ENCODE assay signal across 9 cellular contexts in genomic region chr1:178238722-178239510, GRCh38.
A peak's percentile ranks its signal among the peaks of the same experiment; 100 is the strongest.
DNase-seq lines count a peak whose midpoint lies in the region; ATAC-seq, FAIRE-seq and TF ChIP-seq lines count a peak whose summit lies in the region.
"Had no signal": no experiment of that assay in that cellular context is flagged by ENCODE, and none has a peak within 500 bp of the region (broad histone marks: within the 10 kb centered on the region; RNA-seq: fewer than 3 reads in every experiment).

No MANE protein-coding gene starts in this region.

- H3K27ac Mint-ChIP-seq in astrocyte (ENCODE audit: unreplicated experiment): peak overlapping the region; percentile 96
- H3K27ac Mint-ChIP-seq: stimulated activated naive CD8-positive, alpha-beta T cell treated with anti-CD3 and anti-CD28 coated beads, Interleukin-15, amount 100 ng/mL, for 72 hours had no signal

- H3K9me3 Mint-ChIP-seq in astrocyte (ENCODE audit: unreplicated experiment): no peaks in the 10 kb centered on the region
- peaks cover 2% of the 10 kb centered on the region for H3K9me3 Mint-ChIP-seq in activated T-cell treated with anti-CD3 and anti-CD28 coated beads, Interleukin-2, amount 50 U/mL, for 4 hours
- H3K9me3 Mint-ChIP-seq: stimulated activated naive CD8-positive, alpha-beta T cell treated with anti-CD3 and anti-CD28 coated beads, Interleukin-15, amount 100 ng/mL, for 72 hours had no signal

- H3K4me3 ChIP-seq in AG10803 (ENCODE audit: low read length): no peak overlapping the region
- no peak overlapping the region for H3K4me3 ChIP-seq in astrocyte (ENCODE audit: insufficient read depth, low read depth, low read length)
- H3K4me3 ChIP-seq in spleen: no peak overlapping the region

- peaks cover 33% of the 10 kb centered on the region for H3K4me1 ChIP-seq in astrocyte (ENCODE audit: insufficient read depth, low read length)
- H3K4me1 ChIP-seq in spleen: no peaks in the 10 kb centered on the region

- H3K36me3 Mint-ChIP-seq in astrocyte (ENCODE audit: low read depth, unreplicated experiment): no peaks in the 10 kb centered on the region
- no peaks in the 10 kb centered on the region for H3K36me3 Mint-ChIP-seq in activated T-cell treated with anti-CD3 and anti-CD28 coated beads, Interleukin-2, amount 50 U/mL, for 4 hours (ENCODE audit: insufficient read depth)

- H3K27me3 Mint-ChIP-seq in astrocyte (ENCODE audit: low read depth, unreplicated experiment): no peaks in the 10 kb centered on the region
- no peaks in the 10 kb centered on the region for H3K27me3 Mint-ChIP-seq in activated T-cell treated with anti-CD3 and anti-CD28 coated beads, Interleukin-2, amount 50 U/mL, for 4 hours (ENCODE audit: low read depth)
- H3K27me3 Mint-ChIP-seq: stimulated activated naive CD8-positive, alpha-beta T cell treated with anti-CD3 and anti-CD28 coated beads, Interleukin-15, amount 100 ng/mL, for 72 hours had no signal

- peak overlapping the region; percentile 97 for H3K27ac ChIP-seq in astrocyte (ENCODE audit: low read depth, low read length)
- no peak overlapping the region for H3K27ac ChIP-seq in spleen

- H2AFZ ChIP-seq in astrocyte (ENCODE audit: low read depth, low read length): no peak overlapping the region

- TF ChIP-seq POLR2A in spleen (IDR thresholded peaks at IDR 0.05): no peak

- H3K9ac ChIP-seq in astrocyte (ENCODE audit: low read length): peak overlapping the region; percentile 78

- H3K27me3 ChIP-seq in astrocyte (ENCODE audit: insufficient read depth, low read length) (no peaks in the 10 kb centered on the region), spleen (replicated peaks in 1 of 7) (no peaks in the 10 kb centered on the region)

- H3K4me2 ChIP-seq in astrocyte (ENCODE audit: low read length): peak overlapping the region; percentile 71

- FAIRE-seq in astrocyte (lab: Jason Lieb, UNC): peak; percentile 98

- no peaks in the 10 kb centered on the region for H4K20me1 ChIP-seq in astrocyte (ENCODE audit: insufficient read depth, low read length)

- ATAC-seq in Right ventricle myocardium inferior: no peak
- no peak for ATAC-seq in activated T-cell treated with anti-CD3 and anti-CD28 coated beads, Interleukin-2, amount 50 U/mL, for 4 hours
- ATAC-seq: stimulated activated naive CD8-positive, alpha-beta T cell treated with anti-CD3 and anti-CD28 coated beads, Interleukin-15, amount 100 ng/mL, for 72 hours had no signal

- 45 to 56% (median 54%) methylated on average over 1 of the region's 1 CpG for WGBS in spleen, 5 donors

- peaks cover 67% of the 10 kb centered on the region for H3K79me2 ChIP-seq in astrocyte (ENCODE audit: insufficient read depth, low read length)

- H3K4me1 Mint-ChIP-seq in astrocyte (ENCODE audit: low read depth, unreplicated experiment): peaks cover 52% of the 10 kb centered on the region
- H3K4me1 Mint-ChIP-seq in activated T-cell treated with anti-CD3 and anti-CD28 coated beads, Interleukin-2, amount 50 U/mL, for 4 hours (ENCODE audit: low read depth): no peaks in the 10 kb centered on the region
- H3K4me1 Mint-ChIP-seq: stimulated activated naive CD8-positive, alpha-beta T cell treated with anti-CD3 and anti-CD28 coated beads, Interleukin-15, amount 100 ng/mL, for 72 hours had no signal

- no peaks in the 10 kb centered on the region for H3K36me3 ChIP-seq in astrocyte (ENCODE audit: insufficient read depth, low read length)
- H3K36me3 ChIP-seq in spleen: no peaks in the 10 kb centered on the region

- DNase-seq in AG10803 (ENCODE audit: low read depth): peak; percentile 99
- peak; percentile 99 for DNase-seq in LHCN-M2 (ENCODE audit: low read depth)
- peak; percentile 100 for DNase-seq in astrocyte (ENCODE audit: low read depth)
- DNase-seq in kidney tubule cell (ENCODE audit: low spot score): peak; percentile 99
- DNase-seq in spleen: no peak
- no peak for DNase-seq in Right ventricle myocardium inferior (ENCODE audit: missing footprints)
- DNase-seq in activated T-cell treated with anti-CD3 and anti-CD28 coated beads, Interleukin-2, amount 50 U/mL, for 4 hours: no peak
- no peak for DNase-seq in NCI-H524 treated with DMSO at 0.1 percent for 48 hours (lab: John Stamatoyannopoulos, UW)
- DNase-seq: stimulated activated naive CD8-positive, alpha-beta T cell treated with anti-CD3 and anti-CD28 coated beads, Interleukin-15, amount 100 ng/mL, for 72 hours had no signal

- TF ChIP-seq CTCF in AG10803 (conservative IDR thresholded peaks at IDR 0.05; ENCODE audit: low read length) (no peak), astrocyte (IDR thresholded peaks at IDR 0.05; ENCODE audit: insufficient read depth, low read depth, low read length) (no peak), spleen (IDR thresholded peaks at IDR 0.05 in 8 of 11, conservative IDR thresholded peaks at IDR 0.05 in 3 of 11) (no peak)

- H3K9me3 ChIP-seq in astrocyte (ENCODE audit: insufficient read depth, low read depth, low read length) (no peaks in the 10 kb centered on the region), spleen (no peaks in the 10 kb centered on the region)

- intact Hi-C loops in spleen (cut with DNase I; ENCODE audit: low total_unique reads): no loop called here
- intact Hi-C loops in Right ventricle myocardium inferior (cut with DNase I): no loop called here

- no peak overlapping the region for H3K4me3 Mint-ChIP-seq in astrocyte (ENCODE audit: unreplicated experiment)
- no peak overlapping the region for H3K4me3 Mint-ChIP-seq in activated T-cell treated with anti-CD3 and anti-CD28 coated beads, Interleukin-2, amount 50 U/mL, for 4 hours
- H3K4me3 Mint-ChIP-seq: stimulated activated naive CD8-positive, alpha-beta T cell treated with anti-CD3 and anti-CD28 coated beads, Interleukin-15, amount 100 ng/mL, for 72 hours had no signal

Comparison
In these comparisons a context has a peak if more than half of its experiments do, and no peak if none do; other contexts are left out.
1. DNase-seq: peak in AG10803 (single experiment), LHCN-M2 (single experiment), astrocyte (single experiment) and kidney tubule cell (single experiment); none in spleen (single experiment), Right ventricle myocardium inferior (single experiment), activated T-cell treated with anti-CD3 and anti-CD28 coated beads, Interleukin-2, amount 50 U/mL, for 4 hours (single experiment) and NCI-H524 treated with DMSO at 0.1 percent for 48 hours (single experiment).